Comparison of ENCODE assay signal across 27 cellular contexts in the genomic region with DNA sequence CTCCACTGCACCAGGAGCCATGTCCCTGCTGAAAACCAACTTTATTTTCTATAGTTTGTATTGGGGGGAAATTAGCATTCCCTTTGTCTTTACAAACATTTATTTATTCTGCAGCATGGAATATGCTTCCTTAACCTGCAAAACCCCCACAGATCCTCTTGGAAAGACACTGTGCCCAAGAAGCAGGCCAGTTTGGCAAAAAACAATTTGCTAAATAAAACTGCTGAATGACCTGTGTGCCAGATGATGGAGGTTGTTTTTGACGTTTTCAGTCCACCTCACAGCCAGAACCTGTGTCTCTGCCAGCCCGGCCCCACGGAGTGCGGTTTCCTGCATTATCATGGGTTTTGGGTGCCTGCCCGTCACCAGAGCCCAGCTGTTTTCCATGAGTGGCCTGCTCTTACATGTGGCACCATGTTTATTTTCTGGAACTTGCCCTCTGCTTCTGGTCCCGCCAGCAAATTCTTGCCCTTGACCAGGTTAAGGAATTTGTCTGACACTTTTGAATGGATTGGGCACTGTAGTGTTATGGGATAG. TPM values are rescaled to one million over a fixed set of nuclear protein-coding genes. Genes with fewer than 3 reads are reported as not detected.
A peak's percentile ranks its signal among the peaks of the same experiment; 100 is the strongest.
DNase-seq lines count a peak whose midpoint lies in the region; ATAC-seq and TF ChIP-seq lines count a peak whose summit lies in the region.
"Had no signal": no experiment of that assay in that cellular context is flagged by ENCODE, and none has a peak within 500 bp of the region (broad histone marks: within the 10 kb centered on the region; RNA-seq: fewer than 3 reads in every experiment).

No MANE protein-coding gene starts in this region.

- peaks cover 3% of the 10 kb centered on the region for H3K27me3 ChIP-seq in osteoblast (ENCODE audit: insufficient read depth, low read length)
- H3K27me3 ChIP-seq: right lobe of liver, suprapubic skin had no signal

- no peaks in the 10 kb centered on the region for H3K9me3 ChIP-seq in osteoblast (ENCODE audit: low read depth, low read length)
- H3K9me3 ChIP-seq: Caco-2, lower lobe of right lung, right lobe of liver, suprapubic skin had no signal

- DNase-seq in H4 (ENCODE audit: low spot score): peak; percentile 58
- peak; percentile 88 for DNase-seq in RPMI8226
- peak; percentile 86 for DNase-seq in cardiac septum (ENCODE audit: low spot score)
- peak; percentile 62 for DNase-seq in osteoblast (ENCODE audit: insufficient read length, low spot score, missing footprints)
- DNase-seq: activated CD4-positive, alpha-beta memory T cell treated with anti-CD3 and anti-CD28 coated beads, Interleukin-2, amount 10 ng/mL, durations not matched to agents 7 days and 5 days; activated CD4-positive, alpha-beta T cell treated with anti-CD3 and anti-CD28 coated beads for 1 hour; Caco-2; DMS79; islet precursor cell; lower lobe of right lung; NCI-H1048; NCI-H1694 treated with DMSO at 0.1 percent for 48 hours; NCI-H2171; NCI-H524; right lobe of liver; stimulated activated CD4-positive, alpha-beta T cell treated with anti-CD3 and anti-CD28 coated beads, Interleukin-4, amount 100 ng/mL, for 24 hours had no signal

- intact Hi-C loops in cardiac septum (cut with DNase I): loop anchor here (2.0 kb wide), 1 partner anchor 31 kb away; no protein-coding TSS in a partner anchor

- no peak overlapping the region for H3K4me3 ChIP-seq in osteoblast (ENCODE audit: insufficient read depth, low read length)
- H3K4me3 ChIP-seq: lower lobe of right lung, right lobe of liver, SK-N-MC, suprapubic skin had no signal

- ATAC-seq in GM18502 (IDR thresholded peaks at IDR 0.05; ENCODE audit: poor library complexity, unreplicated experiment) (no peak), GM21529 (IDR thresholded peaks at IDR 0.05; ENCODE audit: unreplicated experiment) (no peak), GM21786 (IDR thresholded peaks at IDR 0.05; ENCODE audit: unreplicated experiment) (no peak), HG03378 (IDR thresholded peaks at IDR 0.05; ENCODE audit: unreplicated experiment) (no peak)
- ATAC-seq: activated naive CD4-positive, alpha-beta T cell treated with anti-CD3 and anti-CD28 coated beads, Interleukin-2, amount 50 U/mL, for 72 hours; lower lobe of right lung; right lobe of liver; stimulated activated memory B cell treated with anti-CD40 and anti-IgM and Interleukin-4, amounts not matched to agents 10 μg/mL and 1 μg/mL and 100 μg/mL, for 72 hours had no signal

- H2AFZ ChIP-seq in osteoblast (ENCODE audit: low read length): no peak overlapping the region

- no peak for TF ChIP-seq CTCF in osteoblast (IDR thresholded peaks at IDR 0.05; ENCODE audit: extremely low read depth, low read depth, low read length)

- no peaks in the 10 kb centered on the region for H3K79me2 ChIP-seq in osteoblast (ENCODE audit: insufficient read depth, low read length)

- H3K36me3 ChIP-seq in osteoblast (ENCODE audit: insufficient read depth, low read length): no peaks in the 10 kb centered on the region
- H3K36me3 ChIP-seq: lower lobe of right lung, right lobe of liver, suprapubic skin had no signal

- no peak overlapping the region for H3K4me2 ChIP-seq in osteoblast (ENCODE audit: insufficient read depth, low read length)
- H3K4me2 ChIP-seq: KMS-11 had no signal

- no peaks in the 10 kb centered on the region for H4K20me1 ChIP-seq in osteoblast (ENCODE audit: insufficient read depth, low read length)

- no peaks in the 10 kb centered on the region for H3K4me1 ChIP-seq in osteoblast (ENCODE audit: insufficient read depth, low read length)
- H3K4me1 ChIP-seq: Caco-2, lower lobe of right lung, right lobe of liver, suprapubic skin had no signal

- H3K27ac ChIP-seq in osteoblast (ENCODE audit: low read depth, low read length): no peak overlapping the region
- H3K27ac ChIP-seq: HL-60, KMS-11, lower lobe of right lung, right lobe of liver, RWPE1, SK-N-MC, suprapubic skin had no signal

RNA-seq across cellular contexts. Expression of a gene that starts 26.4 kb away (rescaled TPM):
- 41.1 and 44.2 TPM in 2 replicates for total RNA-seq in H4 (2014; rRNA removed; shearing (Covaris generic))
- total RNA-seq in cardiac septum: 3.0 TPM
- total RNA-seq in osteoblast: 2.7 and 4.0 TPM in 2 replicates

RNA-seq across cellular contexts. Expression of a gene that starts 26.9 kb away (rescaled TPM):
- 105 and 111 TPM in 2 replicates for total RNA-seq in H4 (2014; rRNA removed; shearing (Covaris generic))
- total RNA-seq in cardiac septum: 86.9 TPM
- 154 and 159 TPM in 2 replicates for total RNA-seq in osteoblast

RNA-seq across cellular contexts. Expression of a gene that starts 32.3 kb away (rescaled TPM):
- 0.14 TPM in 1 of 2 replicates, not detected in the other for total RNA-seq in H4 (2014; rRNA removed; shearing (Covaris generic))
- 150 TPM for total RNA-seq in cardiac septum
- total RNA-seq in osteoblast: under 0.01 and 0.29 TPM in 2 replicates

Comparison
In these comparisons a context has a peak if more than half of its experiments do, and no peak if none do; other contexts are left out.
1. RNA of a gene that starts 32.3 kb away (total RNA-seq): 150 TPM in cardiac septum (single experiment); 0.14 TPM in H4 and under 0.01 to 0.29 TPM in osteoblast; every median in the first group is over 100 times any median in the second.
2. Peak in every context shown above with its lines, with median percentiles within 50 percentile points of each other: DNase-seq.